13 cellular contexts compared by ENCODE assay signal in the genomic region with DNA sequence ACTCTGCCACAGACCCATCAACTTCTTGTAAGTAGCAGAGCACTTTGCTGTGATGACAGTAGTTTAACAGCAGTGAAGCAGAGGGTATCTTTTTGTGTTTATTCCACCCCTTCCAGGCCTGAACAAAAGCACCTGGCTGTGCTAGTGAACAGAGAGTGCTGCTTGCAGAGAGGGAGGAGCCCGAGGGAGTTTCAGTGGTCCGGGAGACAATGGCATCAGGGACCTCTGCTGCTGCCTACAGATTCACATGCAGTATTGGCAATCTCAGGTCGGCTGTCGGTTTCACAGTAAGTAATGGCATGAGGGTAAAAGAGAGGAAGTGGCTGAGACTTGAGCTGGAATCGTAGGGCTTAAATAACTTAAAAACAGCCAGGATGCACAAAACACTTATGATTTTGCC.
DNase-seq lines count a peak whose midpoint lies in the region; ATAC-seq and TF ChIP-seq lines count a peak whose summit lies in the region.
"Had no signal": no experiment of that assay in that cellular context is flagged by ENCODE, and none has a peak within 500 bp of the region (broad histone marks: within the 10 kb centered on the region; RNA-seq: fewer than 3 reads in every experiment).

No MANE protein-coding gene starts in this region.

- no peaks in the 10 kb centered on the region for H3K9me3 ChIP-seq in thyroid gland

- ATAC-seq in GM18511 (IDR thresholded peaks at IDR 0.05; ENCODE audit: unreplicated experiment), result peak; percentile 82
- peak; percentile 68 for ATAC-seq in GM21515 (IDR thresholded peaks at IDR 0.05; ENCODE audit: unreplicated experiment)
- no peak for ATAC-seq in HG03175 (IDR thresholded peaks at IDR 0.05; ENCODE audit: unreplicated experiment)
- ATAC-seq in HG02870 (IDR thresholded peaks at IDR 0.05; ENCODE audit: unreplicated experiment), result no peak

- TF ChIP-seq POLR2A in thyroid gland (IDR thresholded peaks at IDR 0.05), result no peak

- TF ChIP-seq CTCF in glutamatergic neuron (IDR thresholded peaks at IDR 0.05; ENCODE audit: partially characterized antibody, unreplicated experiment) (no peak), thyroid gland (IDR thresholded peaks at IDR 0.05) (no peak)

- H3K27ac ChIP-seq in thyroid gland, result no peak overlapping the region
- H3K27ac ChIP-seq: HL-60, SK-N-MC had no signal

- no peaks in the 10 kb centered on the region for H3K4me1 ChIP-seq in thyroid gland

- H3K36me3 ChIP-seq in thyroid gland, result no peaks in the 10 kb centered on the region

- 9 to 32% methylated on average over 3 to 5 of the region's 5 CpGs for WGBS in thyroid gland, 2 donors

- no peaks in the 10 kb centered on the region for H3K27me3 Mint-ChIP-seq in glutamatergic neuron (ENCODE audit: unreplicated experiment)
- H3K27me3 Mint-ChIP-seq: CD4-positive, alpha-beta memory T cell had no signal

- peaks cover 6% of the 10 kb centered on the region for H3K36me3 Mint-ChIP-seq in glutamatergic neuron (ENCODE audit: unreplicated experiment)
- H3K36me3 Mint-ChIP-seq: CD4-positive, alpha-beta memory T cell had no signal

- DNase-seq in NCI-H146 treated with DMSO at 0.1 percent for 48 hours (lab: John Stamatoyannopoulos, UW; ENCODE audit: unreplicated experiment), result peak; percentile 61
- peak; percentile 16 for DNase-seq in glutamatergic neuron
- no peak for DNase-seq in thyroid gland
- no peak for DNase-seq in activated CD8-positive, alpha-beta memory T cell treated with anti-CD3 and anti-CD28 coated beads, Interleukin-2, amount 50 U/mL, for 48 hours
- DNase-seq: activated CD4-positive, alpha-beta T cell treated with anti-CD3 and anti-CD28 coated beads, Interleukin-2, amount 50 U/mL, for 1 hour; CD4-positive, alpha-beta memory T cell; hypothalamus had no signal

- intact Hi-C loops in thyroid gland (cut with DNase I), result no loop called here

- peaks cover 12% of the 10 kb centered on the region for H3K4me1 Mint-ChIP-seq in glutamatergic neuron (ENCODE audit: low read depth, unreplicated experiment)

- H3K27ac Mint-ChIP-seq in glutamatergic neuron (ENCODE audit: unreplicated experiment), result peak overlapping the region; percentile 10
- H3K27ac Mint-ChIP-seq: CD4-positive, alpha-beta memory T cell had no signal

- H3K4me3 Mint-ChIP-seq in glutamatergic neuron (ENCODE audit: unreplicated experiment), result no peak overlapping the region
- H3K4me3 Mint-ChIP-seq: CD4-positive, alpha-beta memory T cell had no signal

- no peaks in the 10 kb centered on the region for H3K9me3 Mint-ChIP-seq in glutamatergic neuron (ENCODE audit: unreplicated experiment)

- no peaks in the 10 kb centered on the region for H3K27me3 ChIP-seq in thyroid gland

- no peak overlapping the region for H3K4me3 ChIP-seq in thyroid gland (replicated peaks in 1 of 3)
- H3K4me3 ChIP-seq: SK-N-MC had no signal

Comparison
In these comparisons a context has a peak if more than half of its experiments do, and no peak if none do; other contexts are left out.
1. ATAC-seq: peak in GM18511 (single experiment) and GM21515 (single experiment); none in HG03175 (single experiment) and HG02870 (single experiment).
2. DNase-seq: peak in NCI-H146 treated with DMSO at 0.1 percent for 48 hours (single experiment) and glutamatergic neuron (single experiment); none in thyroid gland (0 of 2) and activated CD8-positive, alpha-beta memory T cell treated with anti-CD3 and anti-CD28 coated beads, Interleukin-2, amount 50 U/mL, for 48 hours (single experiment).